In the genomic region with DNA sequence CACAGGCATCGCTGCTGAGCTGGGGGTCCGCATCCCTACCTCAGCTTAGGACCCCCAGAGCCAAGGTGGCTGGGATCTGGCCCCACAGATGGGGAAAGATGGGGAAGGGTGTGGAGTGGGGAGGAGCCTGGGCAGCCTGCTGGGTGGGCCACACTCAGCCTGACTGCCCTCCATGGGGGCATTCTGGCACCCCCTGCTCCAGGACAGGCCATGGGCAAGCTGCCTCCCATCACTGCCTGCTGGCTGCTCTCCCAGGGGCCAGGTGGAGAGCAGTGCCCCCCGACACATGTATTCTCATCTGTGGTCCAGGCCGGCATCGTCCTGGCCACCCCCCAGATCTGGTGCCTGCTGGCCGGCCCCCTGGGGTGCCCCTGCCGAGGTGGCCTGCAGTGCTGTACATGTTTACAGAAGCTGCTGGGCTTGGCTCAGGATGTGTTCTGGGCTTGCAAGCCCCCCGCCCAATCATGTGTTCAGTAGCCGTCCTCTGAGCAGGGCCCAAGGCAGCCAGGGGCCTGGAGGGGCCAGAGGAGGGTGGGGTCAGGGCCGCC, we compare ENCODE assay signal across 19 cellular contexts.
"Had no signal": no experiment of that assay in that cellular context is flagged by ENCODE, and none has a peak within 500 bp of the region (broad histone marks: within the 10 kb centered on the region; RNA-seq: fewer than 3 reads in every experiment).

No MANE protein-coding gene starts in this region.

- H3K9me2 ChIP-seq: SK-N-SH had no signal

- ATAC-seq: Panc1, T-cell had no signal

- H3K27ac ChIP-seq: KMS-11, RWPE1 had no signal

- H3K4me2 ChIP-seq: KMS-11, SK-N-SH had no signal

- DNase-seq: Kasumi-1, MM.1S, NCI-H1092 treated with DMSO at 0.1 percent for 48 hours, NCI-H1436, NCI-H1694 treated with DMSO at 0.1 percent for 48 hours, NCI-H1930, NCI-H2081, NCI-H2107, NCI-H2227 treated with DMSO at 0.1 percent for 48 hours, NCI-H524, NCI-H526 treated with DMSO at 0.1 percent for 48 hours, NCI-H774, SHP77, SK-N-SH, SW 1271, T-cell had no signal

- H3K9ac ChIP-seq: KMS-11, SK-N-SH had no signal

- H3K9me3 ChIP-seq: SK-N-SH had no signal
